In the genomic region with DNA sequence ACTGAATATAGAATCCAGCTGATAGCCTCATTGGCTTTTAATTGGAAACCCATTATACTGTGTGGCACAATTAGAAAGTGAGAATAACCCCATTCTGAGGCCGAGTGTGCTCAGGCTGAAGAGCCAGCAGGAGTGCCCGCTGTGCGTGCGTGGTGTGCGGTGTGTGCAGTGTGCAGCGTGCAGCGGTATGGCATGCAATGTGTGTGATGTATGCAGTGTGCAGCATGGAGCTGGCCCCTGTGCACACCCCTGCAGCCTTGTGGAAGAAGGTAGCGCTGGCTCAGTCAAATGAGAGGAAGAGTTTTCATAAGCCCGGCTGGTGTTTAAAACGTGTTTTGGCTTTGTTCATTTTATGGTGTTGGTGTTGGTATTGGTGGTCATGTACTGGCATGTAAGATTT, we compare ENCODE assay signal across 10 cellular contexts. TPM values are rescaled to one million over a fixed set of nuclear protein-coding genes. Genes with fewer than 3 reads are reported as not detected.
DNase-seq lines count a peak whose midpoint lies in the region; ATAC-seq, FAIRE-seq and TF ChIP-seq lines count a peak whose summit lies in the region.
"Had no signal": no experiment of that assay in that cellular context is flagged by ENCODE, and none has a peak within 500 bp of the region (broad histone marks: within the 10 kb centered on the region; RNA-seq: fewer than 3 reads in every experiment).

No MANE protein-coding gene starts in this region.

- peaks cover 0 to 93% (median 44%) of the 10 kb centered on the region in 11 experiments; a peak in 21 of 22 replicates for H4K20me1 ChIP-seq in BLaER1 treated with 17β-estradiol and CSF1 and Interleukin-3, amounts not matched to agents 10 nM and 100 nM
- H4K20me1 ChIP-seq in GM23338 (replicated peaks; ENCODE audit: insufficient read depth): no peaks in the 10 kb centered on the region; the same call in 1 of the 2 replicates
- H4K20me1 ChIP-seq in astrocyte (ENCODE audit: insufficient read depth, low read length): peaks cover 55% of the 10 kb centered on the region
- no peaks in the 10 kb centered on the region for H4K20me1 ChIP-seq in MM.1S (ENCODE audit: insufficient read depth, low read length)

- peaks cover 5% of the 10 kb centered on the region; the same call in 1 of the 2 replicates for H3K79me2 ChIP-seq in GM23338 (replicated peaks; ENCODE audit: insufficient read depth)
- peaks cover 23% of the 10 kb centered on the region for H3K79me2 ChIP-seq in astrocyte (ENCODE audit: insufficient read depth, low read length)
- no peaks in the 10 kb centered on the region for H3K79me2 ChIP-seq in MM.1S (ENCODE audit: low read length)

- no peak overlapping the region for H3K4me3 ChIP-seq in BLaER1 treated with 17β-estradiol and CSF1 and Interleukin-3, amounts not matched to agents 10 nM and 100 nM
- H3K4me3 ChIP-seq in GM23338: no peak overlapping the region
- H3K4me3 ChIP-seq in astrocyte (ENCODE audit: insufficient read depth, low read depth, low read length): no peak overlapping the region
- no peak overlapping the region for H3K4me3 ChIP-seq in MM.1S (ENCODE audit: low read length)

- H3K4me3 Mint-ChIP-seq in GM23338: no peak overlapping the region
- H3K4me3 Mint-ChIP-seq in astrocyte (ENCODE audit: unreplicated experiment): no peak overlapping the region
- H3K4me3 Mint-ChIP-seq in nephron: no peak overlapping the region
- H3K4me3 Mint-ChIP-seq: activated T-cell treated with anti-CD3 and anti-CD28 coated beads, Interleukin-2, amount 50 U/mL, for 24 hours had no signal

- H3K9me2 ChIP-seq in GM23338 (ENCODE audit: insufficient read depth): no peaks in the 10 kb centered on the region
- H3K9me2 ChIP-seq in MM.1S (replicated peaks; ENCODE audit: insufficient read depth, low read length): no peaks in the 10 kb centered on the region

- peaks cover 3% of the 10 kb centered on the region for H3K27me3 Mint-ChIP-seq in GM23338 (ENCODE audit: insufficient read depth, low read depth, poor library complexity)
- H3K27me3 Mint-ChIP-seq in astrocyte (ENCODE audit: low read depth, unreplicated experiment): no peaks in the 10 kb centered on the region
- H3K27me3 Mint-ChIP-seq in nephron (ENCODE audit: low read depth): no peaks in the 10 kb centered on the region
- H3K27me3 Mint-ChIP-seq: activated T-cell treated with anti-CD3 and anti-CD28 coated beads, Interleukin-2, amount 50 U/mL, for 24 hours had no signal

- DNase-seq in GM23338 (ENCODE audit: low spot score) (no peak), astrocyte (ENCODE audit: low read depth) (no peak), MM.1S (no peak), HK-2 (ENCODE audit: unreplicated experiment) (no peak), dermis blood vessel endothelial cell (no peak)

- no peak overlapping the region; the same call in 1 of the 2 replicates for H3K27ac Mint-ChIP-seq in GM23338
- H3K27ac Mint-ChIP-seq in astrocyte (ENCODE audit: unreplicated experiment): peak overlapping the region; percentile 9
- peak overlapping the region in 2 of 3 experiments; percentile 3 to 21 for H3K27ac Mint-ChIP-seq in nephron

- H3K36me3 Mint-ChIP-seq in GM23338 (ENCODE audit: low read depth): peaks cover 43% of the 10 kb centered on the region
- peaks cover 16% of the 10 kb centered on the region for H3K36me3 Mint-ChIP-seq in astrocyte (ENCODE audit: low read depth, unreplicated experiment)
- peaks cover 44% of the 10 kb centered on the region for H3K36me3 Mint-ChIP-seq in nephron (ENCODE audit: low read depth)

- no peak for TF ChIP-seq CTCF in GM23338 (conservative IDR thresholded peaks at IDR 0.05; ENCODE audit: low read depth in 2 of 2)
- no peak for TF ChIP-seq CTCF in astrocyte (IDR thresholded peaks at IDR 0.05; ENCODE audit: insufficient read depth, low read depth, low read length)
- no peak for TF ChIP-seq CTCF in nephron (IDR thresholded peaks at IDR 0.05; ENCODE audit: unreplicated experiment in 3 of 3)
- TF ChIP-seq CTCF in MM.1S (IDR thresholded peaks at IDR 0.05; ENCODE audit: low read length): no peak

- no peaks in the 10 kb centered on the region for H3K9me3 Mint-ChIP-seq in GM23338
- no peaks in the 10 kb centered on the region for H3K9me3 Mint-ChIP-seq in astrocyte (ENCODE audit: unreplicated experiment)
- H3K9me3 Mint-ChIP-seq in nephron: no peaks in the 10 kb centered on the region
- H3K9me3 Mint-ChIP-seq: activated T-cell treated with anti-CD3 and anti-CD28 coated beads, Interleukin-2, amount 50 U/mL, for 24 hours had no signal

- H3F3A ChIP-seq in GM23338 (replicated peaks; ENCODE audit: low read depth) (peaks cover 14% of the 10 kb centered on the region; the same call in 1 of the 2 replicates), MM.1S (ENCODE audit: insufficient read depth, low read length) (no peaks in the 10 kb centered on the region)

- peaks cover 4% of the 10 kb centered on the region; the same call in 2 of the 3 replicates for H3K4me1 Mint-ChIP-seq in GM23338
- peaks cover 3% of the 10 kb centered on the region for H3K4me1 Mint-ChIP-seq in astrocyte (ENCODE audit: low read depth, unreplicated experiment)
- H3K4me1 Mint-ChIP-seq in nephron: peaks cover 5% of the 10 kb centered on the region

- H2AFZ ChIP-seq in GM23338 (no peak overlapping the region), astrocyte (ENCODE audit: low read depth, low read length) (no peak overlapping the region), MM.1S (ENCODE audit: low read length) (no peak overlapping the region)

- no peaks in the 10 kb centered on the region for H3K27me3 ChIP-seq in BLaER1 treated with 17β-estradiol and CSF1 and Interleukin-3, amounts not matched to agents 10 nM and 100 nM
- H3K27me3 ChIP-seq in GM23338 (ENCODE audit: insufficient read depth) (no peaks in the 10 kb centered on the region), astrocyte (ENCODE audit: insufficient read depth, low read length) (no peaks in the 10 kb centered on the region), MM.1S (replicated peaks; ENCODE audit: insufficient read depth, low read length) (no peaks in the 10 kb centered on the region)

- peak overlapping the region in 7 of 11 experiments; percentile 5 to 96 (median 81); a peak in 3 of 22 replicates for H3K4me2 ChIP-seq in BLaER1 treated with 17β-estradiol and CSF1 and Interleukin-3, amounts not matched to agents 10 nM and 100 nM
- H3K4me2 ChIP-seq in GM23338 (no peak overlapping the region), astrocyte (ENCODE audit: low read length) (no peak overlapping the region), MM.1S (ENCODE audit: low read depth, low read length) (no peak overlapping the region)

- H3K27ac ChIP-seq in BLaER1 treated with 17β-estradiol and CSF1 and Interleukin-3, amounts not matched to agents 10 nM and 100 nM: no peak overlapping the region
- H3K27ac ChIP-seq in GM23338 (ENCODE audit: low read depth): peak overlapping the region; percentile 48; the same call in 1 of the 2 replicates
- no peak overlapping the region for H3K27ac ChIP-seq in astrocyte (ENCODE audit: low read depth, low read length)
- no peak overlapping the region for H3K27ac ChIP-seq in MM.1S (ENCODE audit: low read length)

- H3K9ac ChIP-seq in BLaER1 treated with 17β-estradiol and CSF1 and Interleukin-3, amounts not matched to agents 10 nM and 100 nM: no peak overlapping the region
- H3K9ac ChIP-seq in astrocyte (ENCODE audit: low read length) (no peak overlapping the region), MM.1S (ENCODE audit: low read length) (no peak overlapping the region)

- no peak for FAIRE-seq in astrocyte (lab: Jason Lieb, UNC)
- FAIRE-seq: bronchial epithelial cell had no signal

- peak; percentile 14; the same call in 1 of the 3 replicates for ATAC-seq in GM23338
- no peak for ATAC-seq in HG02970 (IDR thresholded peaks at IDR 0.05; ENCODE audit: low FRiP score, unreplicated experiment)

- H3K9me3 ChIP-seq in BLaER1 treated with 17β-estradiol and CSF1 and Interleukin-3, amounts not matched to agents 10 nM and 100 nM (replicated peaks in 1 of 11): no peaks in the 10 kb centered on the region
- H3K9me3 ChIP-seq in astrocyte (ENCODE audit: insufficient read depth, low read depth, low read length) (no peaks in the 10 kb centered on the region), MM.1S (replicated peaks; ENCODE audit: insufficient read depth, low read length) (no peaks in the 10 kb centered on the region)

- H3K36me3 ChIP-seq in BLaER1 treated with 17β-estradiol and CSF1 and Interleukin-3, amounts not matched to agents 10 nM and 100 nM: peaks cover 74 to 100% (median 88%) of the 10 kb centered on the region in 11 experiments
- H3K36me3 ChIP-seq in GM23338 (ENCODE audit: insufficient read depth) (peaks cover 25% of the 10 kb centered on the region), astrocyte (ENCODE audit: insufficient read depth, low read length) (peaks cover 52% of the 10 kb centered on the region), MM.1S (replicated peaks; ENCODE audit: insufficient read depth, low read length) (no peaks in the 10 kb centered on the region)

- peaks cover 24 to 48% (median 40%) of the 10 kb centered on the region in 10 experiments for H3K4me1 ChIP-seq in BLaER1 treated with 17β-estradiol and CSF1 and Interleukin-3, amounts not matched to agents 10 nM and 100 nM
- H3K4me1 ChIP-seq in GM23338 (ENCODE audit: insufficient read depth) (no peaks in the 10 kb centered on the region), astrocyte (ENCODE audit: insufficient read depth, low read length) (no peaks in the 10 kb centered on the region), MM.1S (ENCODE audit: low read length) (no peaks in the 10 kb centered on the region)

TF ChIP-seq in GM23338, 12 proteins besides CTCF, POLR2A, EP300 and RAD21 (continues in another document):
- TF ChIP-seq EZH2 (IDR thresholded peaks at IDR 0.05; ENCODE audit: low read depth, unreplicated experiment) (no peak), POLR2AphosphoS5 (IDR thresholded peaks at IDR 0.05; ENCODE audit: low read depth) (no peak), ZNF331 (CRISPR knock-in tag; IDR thresholded peaks at IDR 0.05; ENCODE audit: low read depth) (no peak)

RNA-seq across cellular contexts. Expression of a gene that starts 22.9 kb away (rescaled TPM):
- total RNA-seq in GM23338 (2014; rRNA removed; shearing (Covaris generic)): 504 and 604 TPM in 2 replicates
- 846 and 852 TPM in 2 replicates for polyA plus RNA-seq in GM23338 (2016; fragmentation: Nextera tagmentation; extraction: Ambion mirVana)
- total RNA-seq in astrocyte (174 and 178 TPM in 2 replicates), dermis blood vessel endothelial cell (2.6 and 3.2 TPM in 2 replicates)

RNA-seq across cellular contexts. Expression of a gene that starts 29.3 kb away (rescaled TPM):
- 22.0 and 28.2 TPM in 2 replicates for total RNA-seq in GM23338 (2014; rRNA removed; shearing (Covaris generic))
- 13.2 and 13.4 TPM in 2 replicates for polyA plus RNA-seq in GM23338 (2016; fragmentation: Nextera tagmentation; extraction: Ambion mirVana)
- total RNA-seq in astrocyte (11.9 and 12.4 TPM in 2 replicates), dermis blood vessel endothelial cell (5.6 and 7.5 TPM in 2 replicates)

Comparison
In these comparisons a context has a peak if more than half of its experiments do, and no peak if none do; other contexts are left out.
1. H3K4me2 ChIP-seq: peak in BLaER1 treated with 17β-estradiol and CSF1 and Interleukin-3, amounts not matched to agents 10 nM and 100 nM (7 of 11); none in GM23338 (single experiment), astrocyte (single experiment) and MM.1S (single experiment).
2. RNA of a gene that starts 22.9 kb away (total RNA-seq): 504 to 604 TPM in GM23338 and 174 to 178 TPM in astrocyte; 2.6 to 3.2 TPM in dermis blood vessel endothelial cell; every median in the first group is over 10 times any median in the second.